ENCODE assay signal across 10 cellular contexts in genomic region chr14:68718033-68718725, GRCh38.
A peak's percentile ranks its signal among the peaks of the same experiment; 100 is the strongest.
DNase-seq lines count a peak whose midpoint lies in the region; ATAC-seq, FAIRE-seq and TF ChIP-seq lines count a peak whose summit lies in the region.
"Had no signal": no experiment of that assay in that cellular context is flagged by ENCODE, and none has a peak within 500 bp of the region (broad histone marks: within the 10 kb centered on the region; RNA-seq: fewer than 3 reads in every experiment).

No MANE protein-coding gene starts in this region.

- H3K4me1 ChIP-seq in GM12878 (ENCODE audit: control insufficient read depth, insufficient read depth, low read length) (no peaks in the 10 kb centered on the region), Caco-2 (peaks cover 12% of the 10 kb centered on the region)
- H3K4me1 ChIP-seq in CD4-positive, alpha-beta memory T cell (ENCODE audit: insufficient read depth, low read length) = peaks cover 41% of the 10 kb centered on the region

- H4K20me1 ChIP-seq in GM12878 (ENCODE audit: control insufficient read depth, insufficient read depth) = no peaks in the 10 kb centered on the region

- BruUV-seq in GM12878 (replicated peaks; lab: Mats Ljungman, UMichigan) (no TSS peak), Caco-2 (replicated peaks; lab: Mats Ljungman, UMichigan) (no TSS peak)

- DNase-seq in CD14-positive monocyte (ENCODE audit: low spot score) (no peak), HFFc6 (no peak), GM12878 (ENCODE audit: low read depth, low spot score) (no peak), mesothelial cell of epicardium (ENCODE audit: low spot score in 2 of 2, unreplicated experiment in 2 of 2) (no peak), Caco-2 (no peak), sciatic nerve (ENCODE audit: low spot score) (no peak)
- no peak for DNase-seq in CD4-positive, alpha-beta memory T cell

- H3K27ac ChIP-seq in GM12878 (ENCODE audit: control insufficient read depth, insufficient read depth) = no peak overlapping the region
- H3K27ac ChIP-seq in CD4-positive, alpha-beta memory T cell (ENCODE audit: low read depth, low read length) = no peak overlapping the region
- H3K27ac ChIP-seq: skin epidermis, suprapubic skin had no signal

- intact Hi-C loops in CD14-positive monocyte (cut with micrococcal nuclease) (loop anchor here in 1 of 2 donors (5.0 kb wide), 1 partner anchor 36 kb away; no protein-coding TSS in a partner anchor), GM12878 (cut with micrococcal nuclease; ENCODE audit: unreplicated experiment) (no loop called here), Caco-2 (cut with micrococcal nuclease; ENCODE audit: unreplicated experiment) (loop anchor here (5.0 kb wide), 1 partner anchor 44 kb away; no protein-coding TSS in a partner anchor), sciatic nerve (cut with DNase I) (no loop called here)
- intact Hi-C loops in CD4-positive, alpha-beta memory T cell (cut with micrococcal nuclease) = no loop called here

- H3K4me3 Mint-ChIP-seq in CD14-positive monocyte (peak overlapping the region in 1 of 2 donors; percentile 59), HFFc6 (no peak overlapping the region), mesothelial cell of epicardium (no peak overlapping the region), Caco-2 (ENCODE audit: unreplicated experiment) (no peak overlapping the region)
- no peak overlapping the region for H3K4me3 Mint-ChIP-seq in CD4-positive, alpha-beta memory T cell

- no peaks in the 10 kb centered on the region for H3K79me2 ChIP-seq in GM12878 (ENCODE audit: control insufficient read depth, insufficient read depth, low read length)

- H3K27ac Mint-ChIP-seq in CD14-positive monocyte = peak overlapping the region in 1 of 7 donors; percentile 57
- H3K27ac Mint-ChIP-seq in HFFc6 = no peak overlapping the region
- no peak overlapping the region for H3K27ac Mint-ChIP-seq in mesothelial cell of epicardium
- peak overlapping the region in 2 of 7 donors; percentile 11 to 35 for H3K27ac Mint-ChIP-seq in CD4-positive, alpha-beta memory T cell
- H3K27ac Mint-ChIP-seq in Caco-2 (ENCODE audit: unreplicated experiment) = no peak overlapping the region

- H3K9ac ChIP-seq in GM12878 (ENCODE audit: control insufficient read depth, insufficient read depth, low read length) = no peak overlapping the region

- TF ChIP-seq CTCF in CD14-positive monocyte (IDR thresholded peaks at IDR 0.05) = peak; percentile 85
- TF ChIP-seq CTCF in HFFc6 (IDR thresholded peaks at IDR 0.05) = peak; percentile 69
- TF ChIP-seq CTCF in GM12878 (IDR thresholded peaks at IDR 0.05 in 2 of 3, conservative IDR thresholded peaks at IDR 0.05 in 1 of 3; ENCODE audit: control insufficient read depth in 2 of 3, extremely low read depth in 1 of 3, insufficient read depth in 1 of 3, low read depth in 3 of 3, low read length in 3 of 3) = peak in 2 of 3 experiments; percentile 42 to 51; a peak in 4 of 6 replicates
- TF ChIP-seq CTCF in mesothelial cell of epicardium (IDR thresholded peaks at IDR 0.05; ENCODE audit: unreplicated experiment) = peak; percentile 61
- peak in 1 of 2 experiments; percentile 17 for TF ChIP-seq CTCF in Caco-2 (IDR thresholded peaks at IDR 0.05; ENCODE audit: insufficient read depth in 1 of 2, low read depth in 1 of 2, low read length in 1 of 2, severe bottlenecking in 1 of 2, unreplicated experiment in 1 of 2)

- CTCF ChIA-PET in GM12878 (lab: Yijun Ruan, JAX) (interaction anchor here (0.7 to 1.3 kb wide), 4 partner anchors 10 to 100 kb away, joined by 3 to 4 read pairs (median 4); no protein-coding TSS in a partner anchor), Caco-2 (lab: Charles Lee) (interaction anchor here (0.7 kb wide), 1 partner anchor 70 kb away, joined by 3 read pairs; no protein-coding TSS in a partner anchor)
- CTCF ChIA-PET in CD4-positive, alpha-beta memory T cell (lab: Charles Lee; ENCODE audit: partially characterized antibody) = interaction anchor here (0.7 kb wide), 1 partner anchor 34 kb away, joined by 3 read pairs; no protein-coding TSS in a partner anchor

- POLR2A ChIA-PET in GM12878 (lab: Charles Lee) (interaction anchor here (0.5 to 1.0 kb wide), 2 partner anchors 15 to 313 kb away, joined by 3 to 5 read pairs; no protein-coding TSS in a partner anchor), Caco-2 (lab: Charles Lee) (no interaction called here)
- POLR2A ChIA-PET in CD4-positive, alpha-beta memory T cell (lab: Charles Lee; ENCODE audit: partially characterized antibody) = interaction anchor here (1.2 to 8.8 kb wide), 5 partner anchors 16 to 98 kb away, joined by 4 to 90 read pairs (median 15); partner anchors contain the start of gene ZFP36L1

- ATAC-seq in GM12878 (peak; percentile 86), HG03469 (IDR thresholded peaks at IDR 0.05; ENCODE audit: unreplicated experiment) (no peak), sciatic nerve (no peak)

- H3K27me3 Mint-ChIP-seq in CD14-positive monocyte (ENCODE audit: low read depth in 3 of 3) (peaks cover 23 to 27% (median 24%) of the 10 kb centered on the region in 3 donors), HFFc6 (ENCODE audit: insufficient read depth) (peaks cover 4% of the 10 kb centered on the region), mesothelial cell of epicardium (ENCODE audit: low read depth) (no peaks in the 10 kb centered on the region), Caco-2 (ENCODE audit: insufficient read depth, unreplicated experiment) (no peaks in the 10 kb centered on the region)
- H3K27me3 Mint-ChIP-seq in CD4-positive, alpha-beta memory T cell = no peaks in the 10 kb centered on the region

- H3K4me3 ChIP-seq in GM12878 (no peak overlapping the region), Caco-2 (ENCODE audit: low read depth, low read length) (no peak overlapping the region)
- H3K4me3 ChIP-seq in CD4-positive, alpha-beta memory T cell (ENCODE audit: low read length in 2 of 2) = no peak overlapping the region
- H3K4me3 ChIP-seq: skin epidermis, suprapubic skin had no signal

- TF ChIP-seq EP300 in GM12878 (IDR thresholded peaks at IDR 0.05; ENCODE audit: borderline replicate concordance in 1 of 2, control insufficient read depth in 1 of 2, low read depth in 2 of 2, low read length in 2 of 2) = no peak

- H3K9me3 Mint-ChIP-seq in CD14-positive monocyte (peaks cover 0 to 11% (median 6%) of the 10 kb centered on the region in 7 donors), HFFc6 (no peaks in the 10 kb centered on the region; the same call in 1 of the 2 replicates), mesothelial cell of epicardium (peaks cover 17% of the 10 kb centered on the region), Caco-2 (ENCODE audit: unreplicated experiment) (peaks cover 10% of the 10 kb centered on the region)
- H3K9me3 Mint-ChIP-seq in CD4-positive, alpha-beta memory T cell = peaks cover 0 to 2% (median 0%) of the 10 kb centered on the region in 8 donors

- H3K9me3 ChIP-seq in GM12878 (replicated peaks; ENCODE audit: control insufficient read depth, insufficient read depth, low read length) = peaks cover 4% of the 10 kb centered on the region; the same call in 2 of the 3 replicates
- no peaks in the 10 kb centered on the region for H3K9me3 ChIP-seq in CD4-positive, alpha-beta memory T cell (ENCODE audit: control insufficient read depth in 1 of 2, low read length in 2 of 2)
- no peaks in the 10 kb centered on the region for H3K9me3 ChIP-seq in Caco-2
- H3K9me3 ChIP-seq: suprapubic skin had no signal

- 53% methylated on average over 3 of the region's 4 CpGs for WGBS in GM12878 (ENCODE audit: insufficient coverage, insufficient replicate concordance, low lambda C conversion rate, missing lambda C conversion rate)

- H2AFZ ChIP-seq in GM12878 (ENCODE audit: control insufficient read depth, low read depth, low read length) = no peak overlapping the region

- H3K36me3 ChIP-seq in GM12878 (ENCODE audit: control insufficient read depth in 2 of 2, insufficient read depth in 2 of 2, low read length in 1 of 2) = no peaks in the 10 kb centered on the region
- no peaks in the 10 kb centered on the region for H3K36me3 ChIP-seq in CD4-positive, alpha-beta memory T cell (ENCODE audit: insufficient read depth, low read length)
- no peaks in the 10 kb centered on the region for H3K36me3 ChIP-seq in Caco-2 (ENCODE audit: control insufficient read depth, insufficient read depth, low read length)
- H3K36me3 ChIP-seq: suprapubic skin had no signal

- H3K36me3 Mint-ChIP-seq in CD14-positive monocyte = peaks cover 7 to 17% of the 10 kb centered on the region in 2 donors
- H3K36me3 Mint-ChIP-seq in HFFc6 (ENCODE audit: low read depth) = 0 out of 2 replicates have a peak, but pooled peaks cover 3% of the 10 kb centered on the region
- no peaks in the 10 kb centered on the region for H3K36me3 Mint-ChIP-seq in mesothelial cell of epicardium
- no peaks in the 10 kb centered on the region for H3K36me3 Mint-ChIP-seq in CD4-positive, alpha-beta memory T cell
- no peaks in the 10 kb centered on the region for H3K36me3 Mint-ChIP-seq in Caco-2 (ENCODE audit: insufficient read depth, unreplicated experiment)

- in situ Hi-C loops in GM12878 (cut with MboI) = no loop called here

- TF ChIP-seq RAD21 in GM12878 (IDR thresholded peaks at IDR 0.05; ENCODE audit: insufficient read depth, low read depth, low read length) = 0 out of 2 replicates have a peak, but pooled peaks have one; percentile 17

- RAD21 ChIA-PET in GM12878 (lab: Charles Lee; ENCODE audit: unreplicated experiment) = interaction anchor here (0.9 to 1.3 kb wide), 2 partner anchors 8 to 15 kb away, joined by 3 read pairs; no protein-coding TSS in a partner anchor

- no peak for FAIRE-seq in GM12878 (lab: Jason Lieb, UNC)

- H3K4me1 Mint-ChIP-seq in CD14-positive monocyte = peaks cover 35% of the 10 kb centered on the region
- H3K4me1 Mint-ChIP-seq in HFFc6 (ENCODE audit: low read depth) = peaks cover 19% of the 10 kb centered on the region
- peaks cover 22% of the 10 kb centered on the region for H3K4me1 Mint-ChIP-seq in mesothelial cell of epicardium
- H3K4me1 Mint-ChIP-seq in CD4-positive, alpha-beta memory T cell = peaks cover 30 to 67% (median 41%) of the 10 kb centered on the region in 4 donors
- peaks cover 5% of the 10 kb centered on the region for H3K4me1 Mint-ChIP-seq in Caco-2 (ENCODE audit: low read depth, unreplicated experiment)

- SMC1A ChIA-PET in GM12878 (lab: Charles Lee; ENCODE audit: uncharacterized antibody, unreplicated experiment) = interaction anchor here (1.4 to 4.1 kb wide), 3 partner anchors 11 to 68 kb away, joined by 3 to 26 read pairs (median 7); no protein-coding TSS in a partner anchor

- H3K4me2 ChIP-seq in GM12878 (ENCODE audit: control insufficient read depth, insufficient read depth) = no peak overlapping the region

- no peak for TF ChIP-seq POLR2A in GM12878 (IDR thresholded peaks at IDR 0.05; ENCODE audit: low read depth, low read length)

- H3K27me3 ChIP-seq in GM12878 (replicated peaks in 1 of 2; ENCODE audit: control insufficient read depth in 2 of 2, insufficient read depth in 2 of 2, low read length in 1 of 2) (no peaks in the 10 kb centered on the region), Caco-2 (replicated peaks; ENCODE audit: control insufficient read depth, insufficient read depth, low read length) (no peaks in the 10 kb centered on the region)
- H3K27me3 ChIP-seq in CD4-positive, alpha-beta memory T cell (ENCODE audit: insufficient read depth, low read length) = no peaks in the 10 kb centered on the region
- H3K27me3 ChIP-seq: suprapubic skin had no signal
